ENCODE assay signal across 8 cellular contexts in the genomic region with DNA sequence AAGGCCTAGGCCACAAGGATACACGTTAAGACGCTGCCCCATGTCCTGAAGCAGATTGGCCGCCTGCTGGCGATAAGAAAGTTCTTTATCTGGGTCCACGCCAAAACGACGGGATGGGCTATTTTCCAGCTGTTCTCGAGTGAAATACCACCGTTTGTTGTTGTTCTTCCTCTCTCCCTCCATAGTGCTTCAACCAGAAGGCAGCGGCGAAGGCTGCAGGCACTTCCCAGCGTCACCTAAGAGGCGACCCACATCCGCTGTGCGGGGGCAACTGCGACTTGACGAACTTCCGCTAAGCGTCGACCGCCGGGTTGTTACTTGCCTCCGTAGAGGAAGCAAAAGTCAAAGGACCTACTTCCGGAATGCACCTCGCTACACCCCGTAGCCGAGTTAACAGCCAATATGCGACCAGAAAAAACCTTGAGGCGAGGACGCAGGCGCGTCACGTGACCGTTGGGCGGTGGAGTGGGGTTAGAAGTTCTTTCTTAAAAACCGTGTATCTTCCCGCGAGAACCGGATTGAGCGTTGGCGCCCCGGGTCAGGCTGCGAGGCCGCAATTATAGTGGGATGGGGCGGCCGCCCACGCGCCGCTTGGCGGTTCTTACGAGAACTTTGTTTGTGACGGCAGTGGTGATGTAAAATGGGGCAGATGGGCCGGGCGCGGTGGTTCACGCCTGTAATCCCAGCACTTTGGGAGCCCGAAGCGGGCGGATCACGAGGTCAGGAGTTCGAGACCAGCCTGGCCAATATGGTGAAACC. TPM values are rescaled to one million over a fixed set of nuclear protein-coding genes. Genes with fewer than 3 reads are reported as not detected.
DNase-seq lines count a peak whose midpoint lies in the region; ATAC-seq and TF ChIP-seq lines count a peak whose summit lies in the region.

A gene (minus strand): TSS at position 215 of the 759 bp plus-strand sequence. CDS start 32 bp downstream, at position 183.

- TF ChIP-seq CTCF in AG04450 (IDR thresholded peaks at IDR 0.05; ENCODE audit: low read depth, low read length) = peak; percentile 54
- peak; percentile 26; the same call in 1 of the 2 replicates for TF ChIP-seq CTCF in VCaP (conservative IDR thresholded peaks at IDR 0.05)
- TF ChIP-seq CTCF in breast epithelium (IDR thresholded peaks at IDR 0.05) = peak; percentile 52 to 65 (median 52)

- peak; percentile 97 for ATAC-seq in GM18873 (IDR thresholded peaks at IDR 0.05; ENCODE audit: low FRiP score, unreplicated experiment)
- peak; percentile 98 for ATAC-seq in HG03139 (IDR thresholded peaks at IDR 0.05; ENCODE audit: unreplicated experiment)

- peak within 1 kb of the TSS; percentile 91 for H3K9ac ChIP-seq in iPS-18a (ENCODE audit: low read length)
- peak within 1 kb of the TSS; percentile 91 to 99 (median 99) for H3K9ac ChIP-seq in skeletal muscle tissue (ENCODE audit: low read depth in 1 of 3, low read length in 3 of 3)

- H3K9me3 ChIP-seq in AG04450 (ENCODE audit: control insufficient read depth, insufficient read depth, low read length) = peaks cover 8% of the 10 kb centered on the region
- H3K9me3 ChIP-seq in breast epithelium = peaks cover 0 to 11% of the 10 kb centered on the region in 2 donors
- peaks cover 3% of the 10 kb centered on the region for H3K9me3 ChIP-seq in iPS-18a (ENCODE audit: control insufficient read depth, low read depth, low read length)
- H3K9me3 ChIP-seq in skeletal muscle tissue (ENCODE audit: control insufficient read depth in 3 of 3, low read length in 3 of 3) = no peaks in the 10 kb centered on the region

- H3K27ac ChIP-seq in AG04450 (ENCODE audit: low read depth, low read length) (peak within 1 kb of the TSS; percentile 97), VCaP (peak within 1 kb of the TSS; percentile 96), breast epithelium (peak within 1 kb of the TSS; percentile 95 to 96), iPS-18a (ENCODE audit: low read length) (peak within 1 kb of the TSS; percentile 88), skeletal muscle tissue (ENCODE audit: low read depth, low read length) (peak within 1 kb of the TSS; percentile 90)

- H3K36me3 ChIP-seq in breast epithelium (no peaks in the 10 kb centered on the region), iPS-18a (ENCODE audit: control insufficient read depth, low read depth, low read length) (peaks cover 25% of the 10 kb centered on the region), skeletal muscle tissue (ENCODE audit: control insufficient read depth in 3 of 3, insufficient read depth in 3 of 3, low read length in 3 of 3) (peaks cover 0 to 9% (median 8%) of the 10 kb centered on the region in 3 donors)

- POLR2A ChIA-PET in AG04450 (lab: Yijun Ruan, JAX) = no interaction called here

- CTCF ChIA-PET in AG04450 (lab: Charles Lee) = interaction anchor here (0.7 to 2.8 kb wide), 3 partner anchors 36 to 528 kb away, joined by 3 to 10 read pairs (median 4); no protein-coding TSS in a partner anchor

- TF ChIP-seq POLR2A in breast epithelium (IDR thresholded peaks at IDR 0.05) = peak; percentile 74

- peak; percentile 99 for DNase-seq in AG04450 (ENCODE audit: low read depth, low spot score)
- peak; percentile 99 for DNase-seq in NCI-H2196 treated with DMSO at 0.1 percent for 48 hours (lab: John Stamatoyannopoulos, UW; ENCODE audit: unreplicated experiment)
- DNase-seq in breast epithelium (ENCODE audit: low spot score in 2 of 2) = peak; percentile 99

- intact Hi-C loops in breast epithelium (cut with DNase I; ENCODE audit: low total_unique reads) = no loop called here

- H3K4me3 ChIP-seq in AG04450 (ENCODE audit: low read depth, low read length) (peak within 1 kb of the TSS; percentile 95), breast epithelium (peak within 1 kb of the TSS; percentile 76 to 81 (median 79)), iPS-18a (ENCODE audit: low read length) (peak within 1 kb of the TSS; percentile 87), skeletal muscle tissue (ENCODE audit: low read length in 3 of 3) (peak within 1 kb of the TSS; percentile 83 to 99 (median 97))

- H3K4me1 ChIP-seq in breast epithelium = peaks cover 0 to 12% of the 10 kb centered on the region in 2 donors
- H3K4me1 ChIP-seq in iPS-18a (ENCODE audit: control insufficient read depth, low read depth, low read length) = no peaks in the 10 kb centered on the region
- H3K4me1 ChIP-seq in skeletal muscle tissue (ENCODE audit: control insufficient read depth in 3 of 3, insufficient read depth in 3 of 3, low read length in 3 of 3) = peaks cover 27 to 31% (median 27%) of the 10 kb centered on the region in 3 donors

- no peaks in the 10 kb centered on the region for H3K27me3 ChIP-seq in AG04450 (ENCODE audit: control insufficient read depth, insufficient read depth, low read length)
- no peaks in the 10 kb centered on the region for H3K27me3 ChIP-seq in breast epithelium
- H3K27me3 ChIP-seq in iPS-18a (ENCODE audit: control insufficient read depth, insufficient read depth, low read length) = no peaks in the 10 kb centered on the region
- H3K27me3 ChIP-seq in skeletal muscle tissue (ENCODE audit: control insufficient read depth in 3 of 3, insufficient read depth in 3 of 3, low read length in 3 of 3) = no peaks in the 10 kb centered on the region

RNA-seq across cellular contexts. Expression of the gene that starts here (rescaled TPM):
- 23.7 and 30.8 TPM in 2 replicates for polyA plus RNA-seq in AG04450 (2011; rRNA removed)
- polyA minus RNA-seq in AG04450 (2011; rRNA and poly(A)+ RNA removed) = 36.7 and 49.9 TPM in 2 replicates
- 10 to 100 TPM; 25.9 to 51.7 (median 26.7) TPM for total RNA-seq in breast epithelium
- 27.7 TPM for total RNA-seq in skeletal muscle tissue

Comparison
In these comparisons a context has a peak if more than half of its experiments do, and no peak if none do; other contexts are left out.
1. Peak in every context shown above with its lines: DNase-seq, ATAC-seq, H3K4me3 ChIP-seq and H3K27ac ChIP-seq.